In genomic region chr16:68231384-68232136, GRCh38 we compare ENCODE assay signal across 20 cellular contexts. TPM values are rescaled to one million over a fixed set of nuclear protein-coding genes. Genes with fewer than 3 reads are reported as not detected.
"Had no signal": no experiment of that assay in that cellular context is flagged by ENCODE, and none has a peak within 500 bp of the region (broad histone marks: within the 10 kb centered on the region; RNA-seq: fewer than 3 reads in every experiment).

No MANE protein-coding gene starts in this region.

- H3K36me3 ChIP-seq: gastrocnemius medialis had no signal

- H3K9me3 ChIP-seq: gastrocnemius medialis, heart left ventricle, neutrophil, suprapubic skin had no signal

- H3K9me3 Mint-ChIP-seq: activated CD4-positive, alpha-beta T cell treated with anti-CD3 and anti-CD28 coated beads, Interleukin-2, amount 10 ng/mL, durations not matched to agents 7 days and 5 days; endodermal cell; immature natural killer cell; naive B cell; T-helper 1 cell treated with Interleukin-12 subunit alpha and Interleukin-12 subunit beta and Interleukin-4 antibody, amounts not matched to agents 30 μg/mL and 1 μg/mL, for 36 hours had no signal

- H3K36me3 Mint-ChIP-seq: naive B cell had no signal

- H3K27ac ChIP-seq: heart left ventricle, neutrophil, suprapubic skin, WERI-Rb-1 had no signal

- FAIRE-seq: astrocyte had no signal

- H3K4me3 ChIP-seq: gastrocnemius medialis, heart left ventricle, lung, suprapubic skin had no signal

- H3K27me3 Mint-ChIP-seq: naive B cell had no signal

- DNase-seq: activated CD4-positive, alpha-beta T cell treated with anti-CD3 and anti-CD28 coated beads, Interleukin-2, amount 10 ng/mL, durations not matched to agents 7 days and 5 days; activated CD8-positive, alpha-beta memory T cell treated with anti-CD3 and anti-CD28 coated beads, Interleukin-2, amount 10 ng/mL, durations not matched to agents 7 days and 5 days; endodermal cell; immature natural killer cell; left cardiac atrium; naive B cell; retina; SIG-M5; stimulated activated CD4-positive, alpha-beta T cell treated with anti-CD3 and anti-CD28 coated beads, Interleukin-2, amount 100 ng/mL, for 48 hours; stimulated activated naive CD4-positive, alpha-beta T cell; trophoblast cell; WERI-Rb-1 had no signal

- H3K27me3 ChIP-seq: gastrocnemius medialis, suprapubic skin had no signal

- H3K27ac Mint-ChIP-seq: activated CD4-positive, alpha-beta T cell treated with anti-CD3 and anti-CD28 coated beads, Interleukin-2, amount 10 ng/mL, durations not matched to agents 7 days and 5 days; activated CD8-positive, alpha-beta memory T cell treated with anti-CD3 and anti-CD28 coated beads, Interleukin-2, amount 10 ng/mL, durations not matched to agents 7 days and 5 days; endodermal cell had no signal

- H3K4me3 Mint-ChIP-seq: activated CD4-positive, alpha-beta T cell treated with anti-CD3 and anti-CD28 coated beads, Interleukin-2, amount 10 ng/mL, durations not matched to agents 7 days and 5 days; activated CD8-positive, alpha-beta memory T cell treated with anti-CD3 and anti-CD28 coated beads, Interleukin-2, amount 10 ng/mL, durations not matched to agents 7 days and 5 days; endodermal cell; immature natural killer cell; T-helper 1 cell treated with Interleukin-12 subunit alpha and Interleukin-12 subunit beta and Interleukin-4 antibody, amounts not matched to agents 30 μg/mL and 1 μg/mL, for 36 hours had no signal

- ATAC-seq: activated CD8-positive, alpha-beta memory T cell treated with anti-CD3 and anti-CD28 coated beads, Interleukin-2, amount 10 ng/mL, durations not matched to agents 7 days and 5 days; gastrocnemius medialis; heart left ventricle; left cardiac atrium had no signal

RNA-seq across cellular contexts. Expression of gene ESRP2, which starts 4.4 kb away (rescaled TPM):
- total RNA-seq: activated CD8-positive, alpha-beta memory T cell treated with anti-CD3 and anti-CD28 coated beads, Interleukin-2, amount 10 ng/mL, durations not matched to agents 7 days and 5 days; skeletal muscle tissue had no signal
